ENCODE assay signal across 1 cellular context in genomic region chr6:41548098-41548840, GRCh38.
TF ChIP-seq lines count a peak whose summit lies in the region.

No MANE protein-coding gene starts in this region.

TF ChIP-seq in HepG2, 621 proteins besides CTCF, POLR2A, EP300 and RAD21 (continues in another document):
- TF ChIP-seq, protein P1, sequence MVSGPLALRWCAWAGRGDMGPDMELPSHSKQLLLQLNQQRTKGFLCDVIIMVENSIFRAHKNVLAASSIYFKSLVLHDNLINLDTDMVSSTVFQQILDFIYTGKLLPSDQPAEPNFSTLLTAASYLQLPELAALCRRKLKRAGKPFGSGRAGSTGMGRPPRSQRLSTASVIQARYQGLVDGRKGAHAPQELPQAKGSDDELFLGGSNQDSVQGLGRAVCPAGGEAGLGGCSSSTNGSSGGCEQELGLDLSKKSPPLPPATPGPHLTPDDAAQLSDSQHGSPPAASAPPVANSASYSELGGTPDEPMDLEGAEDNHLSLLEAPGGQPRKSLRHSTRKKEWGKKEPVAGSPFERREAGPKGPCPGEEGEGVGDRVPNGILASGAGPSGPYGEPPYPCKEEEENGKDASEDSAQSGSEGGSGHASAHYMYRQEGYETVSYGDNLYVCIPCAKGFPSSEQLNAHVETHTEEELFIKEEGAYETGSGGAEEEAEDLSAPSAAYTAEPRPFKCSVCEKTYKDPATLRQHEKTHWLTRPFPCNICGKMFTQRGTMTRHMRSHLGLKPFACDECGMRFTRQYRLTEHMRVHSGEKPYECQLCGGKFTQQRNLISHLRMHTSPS (CRISPR knock-in tag; IDR thresholded peaks at IDR 0.05; ENCODE audit: low read depth) = peak; percentile 94
- TF ChIP-seq NFE2L1 (CRISPR knock-in tag; IDR thresholded peaks at IDR 0.05; ENCODE audit: borderline replicate concordance) = no peak
- TF ChIP-seq ZFP37 (CRISPR knock-in tag; IDR thresholded peaks at IDR 0.05; ENCODE audit: borderline replicate concordance) = 0 out of 2 replicates have a peak, but pooled peaks have one; percentile 37
- TF ChIP-seq ELF4 (CRISPR knock-in tag; IDR thresholded peaks at IDR 0.05; ENCODE audit: borderline replicate concordance) = 0 out of 2 replicates have a peak, but pooled peaks have one; percentile 49
- peak; percentile 57; the same call in 1 of the 2 replicates for TF ChIP-seq KAT7 (CRISPR knock-in tag; IDR thresholded peaks at IDR 0.05; ENCODE audit: borderline replicate concordance)
- peak; percentile 16; the same call in 1 of the 2 replicates for TF ChIP-seq SRY (CRISPR knock-in tag; IDR thresholded peaks at IDR 0.05)
- TF ChIP-seq MXD3 (CRISPR knock-in tag; IDR thresholded peaks at IDR 0.05) = no peak
- peak; percentile 60; the same call in 1 of the 2 replicates for TF ChIP-seq ZFX (CRISPR knock-in tag; IDR thresholded peaks at IDR 0.05; ENCODE audit: low read depth)
- 0 out of 2 replicates have a peak, but pooled peaks have one; percentile 29 for TF ChIP-seq ZFP36L1 (CRISPR knock-in tag; IDR thresholded peaks at IDR 0.05)
- TF ChIP-seq SMYD3 (CRISPR knock-in tag; IDR thresholded peaks at IDR 0.05) = no peak
- peak; percentile 26 for TF ChIP-seq IKZF4 (CRISPR knock-in tag; IDR thresholded peaks at IDR 0.05; ENCODE audit: borderline replicate concordance, low read depth, not compliant biosample characterization)
- TF ChIP-seq, protein P2, sequence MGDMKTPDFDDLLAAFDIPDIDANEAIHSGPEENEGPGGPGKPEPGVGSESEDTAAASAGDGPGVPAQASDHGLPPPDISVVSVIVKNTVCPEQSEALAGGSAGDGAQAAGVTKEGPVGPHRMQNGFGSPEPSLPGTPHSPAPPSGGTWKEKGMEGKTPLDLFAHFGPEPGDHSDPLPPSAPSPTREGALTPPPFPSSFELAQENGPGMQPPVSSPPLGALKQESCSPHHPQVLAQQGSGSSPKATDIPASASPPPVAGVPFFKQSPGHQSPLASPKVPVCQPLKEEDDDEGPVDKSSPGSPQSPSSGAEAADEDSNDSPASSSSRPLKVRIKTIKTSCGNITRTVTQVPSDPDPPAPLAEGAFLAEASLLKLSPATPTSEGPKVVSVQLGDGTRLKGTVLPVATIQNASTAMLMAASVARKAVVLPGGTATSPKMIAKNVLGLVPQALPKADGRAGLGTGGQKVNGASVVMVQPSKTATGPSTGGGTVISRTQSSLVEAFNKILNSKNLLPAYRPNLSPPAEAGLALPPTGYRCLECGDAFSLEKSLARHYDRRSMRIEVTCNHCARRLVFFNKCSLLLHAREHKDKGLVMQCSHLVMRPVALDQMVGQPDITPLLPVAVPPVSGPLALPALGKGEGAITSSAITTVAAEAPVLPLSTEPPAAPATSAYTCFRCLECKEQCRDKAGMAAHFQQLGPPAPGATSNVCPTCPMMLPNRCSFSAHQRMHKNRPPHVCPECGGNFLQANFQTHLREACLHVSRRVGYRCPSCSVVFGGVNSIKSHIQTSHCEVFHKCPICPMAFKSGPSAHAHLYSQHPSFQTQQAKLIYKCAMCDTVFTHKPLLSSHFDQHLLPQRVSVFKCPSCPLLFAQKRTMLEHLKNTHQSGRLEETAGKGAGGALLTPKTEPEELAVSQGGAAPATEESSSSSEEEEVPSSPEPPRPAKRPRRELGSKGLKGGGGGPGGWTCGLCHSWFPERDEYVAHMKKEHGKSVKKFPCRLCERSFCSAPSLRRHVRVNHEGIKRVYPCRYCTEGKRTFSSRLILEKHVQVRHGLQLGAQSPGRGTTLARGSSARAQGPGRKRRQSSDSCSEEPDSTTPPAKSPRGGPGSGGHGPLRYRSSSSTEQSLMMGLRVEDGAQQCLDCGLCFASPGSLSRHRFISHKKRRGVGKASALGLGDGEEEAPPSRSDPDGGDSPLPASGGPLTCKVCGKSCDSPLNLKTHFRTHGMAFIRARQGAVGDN (CRISPR knock-in tag; IDR thresholded peaks at IDR 0.05) = peak; percentile 72
- TF ChIP-seq ZNF710 (CRISPR knock-in tag; IDR thresholded peaks at IDR 0.05; ENCODE audit: borderline replicate concordance) = peak; percentile 25; the same call in 1 of the 2 replicates
- TF ChIP-seq SP2 (CRISPR knock-in tag; IDR thresholded peaks at IDR 0.05) = 0 out of 2 replicates have a peak, but pooled peaks have one; percentile 2
- TF ChIP-seq YY1 (IDR thresholded peaks at IDR 0.05; ENCODE audit: insufficient read depth, insufficient replicate concordance, low read depth, low read length) = peak; percentile 53
- TF ChIP-seq ZNF546 (CRISPR knock-in tag; conservative IDR thresholded peaks at IDR 0.05) = 0 out of 2 replicates have a peak, but pooled peaks have one; percentile 43
- TF ChIP-seq HNF4G (IDR thresholded peaks at IDR 0.05; ENCODE audit: borderline replicate concordance, low read depth, low read length) = peak; percentile 31; the same call in 1 of the 2 replicates
- TF ChIP-seq HNF4G (CRISPR knock-in tag; IDR thresholded peaks at IDR 0.05; ENCODE audit: borderline replicate concordance, low read depth) = no peak
- TF ChIP-seq, protein P3, sequence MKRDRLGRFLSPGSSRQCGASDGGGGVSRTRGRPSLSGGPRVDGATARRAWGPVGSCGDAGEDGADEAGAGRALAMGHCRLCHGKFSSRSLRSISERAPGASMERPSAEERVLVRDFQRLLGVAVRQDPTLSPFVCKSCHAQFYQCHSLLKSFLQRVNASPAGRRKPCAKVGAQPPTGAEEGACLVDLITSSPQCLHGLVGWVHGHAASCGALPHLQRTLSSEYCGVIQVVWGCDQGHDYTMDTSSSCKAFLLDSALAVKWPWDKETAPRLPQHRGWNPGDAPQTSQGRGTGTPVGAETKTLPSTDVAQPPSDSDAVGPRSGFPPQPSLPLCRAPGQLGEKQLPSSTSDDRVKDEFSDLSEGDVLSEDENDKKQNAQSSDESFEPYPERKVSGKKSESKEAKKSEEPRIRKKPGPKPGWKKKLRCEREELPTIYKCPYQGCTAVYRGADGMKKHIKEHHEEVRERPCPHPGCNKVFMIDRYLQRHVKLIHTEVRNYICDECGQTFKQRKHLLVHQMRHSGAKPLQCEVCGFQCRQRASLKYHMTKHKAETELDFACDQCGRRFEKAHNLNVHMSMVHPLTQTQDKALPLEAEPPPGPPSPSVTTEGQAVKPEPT (CRISPR knock-in tag; IDR thresholded peaks at IDR 0.05; ENCODE audit: low read depth) = 0 out of 2 replicates have a peak, but pooled peaks have one; percentile 40
- no peak for TF ChIP-seq CBX5 (CRISPR knock-in tag; IDR thresholded peaks at IDR 0.05; ENCODE audit: borderline replicate concordance)
- peak; percentile 69; the same call in 1 of the 2 replicates for TF ChIP-seq ZC3H13 (CRISPR knock-in tag; IDR thresholded peaks at IDR 0.05)
- TF ChIP-seq HES4 (CRISPR knock-in tag; IDR thresholded peaks at IDR 0.05; ENCODE audit: borderline replicate concordance) = 0 out of 2 replicates have a peak, but pooled peaks have one; percentile 18
- TF ChIP-seq PHF21A (CRISPR knock-in tag; IDR thresholded peaks at IDR 0.05) = peak; percentile 42; the same call in 1 of the 2 replicates
- peak; percentile 80 for TF ChIP-seq AGO2 (optimal IDR thresholded peaks at IDR 0.05; ENCODE audit: low read depth, low read length)
- peak; percentile 67; the same call in 1 of the 2 replicates for TF ChIP-seq EED (CRISPR knock-in tag; IDR thresholded peaks at IDR 0.05)
- peak; percentile 61; the same call in 1 of the 2 replicates for TF ChIP-seq ZSCAN31 (CRISPR knock-in tag; IDR thresholded peaks at IDR 0.05; ENCODE audit: low read depth)
- 0 out of 2 replicates have a peak, but pooled peaks have one; percentile 33 for TF ChIP-seq ZNF317 (CRISPR knock-in tag; IDR thresholded peaks at IDR 0.05)
- peak; percentile 13; the same call in 1 of the 2 replicates for TF ChIP-seq PHF8 (CRISPR knock-in tag; IDR thresholded peaks at IDR 0.05)
- 0 out of 2 replicates have a peak, but pooled peaks have one; percentile 25 for TF ChIP-seq ESRRA (CRISPR knock-in tag; IDR thresholded peaks at IDR 0.05; ENCODE audit: low read depth)
- no peak for TF ChIP-seq ZNF574 (CRISPR knock-in tag; IDR thresholded peaks at IDR 0.05)
- no peak for TF ChIP-seq EHMT2 (IDR thresholded peaks at IDR 0.05; ENCODE audit: borderline replicate concordance, low read depth, low read length)
- TF ChIP-seq NBN (conservative IDR thresholded peaks at IDR 0.05) = no peak
- 0 out of 2 replicates have a peak, but pooled peaks have one; percentile 19 for TF ChIP-seq NFKB2 (CRISPR knock-in tag; IDR thresholded peaks at IDR 0.05; ENCODE audit: borderline replicate concordance)
- TF ChIP-seq ZNF556 (CRISPR knock-in tag; IDR thresholded peaks at IDR 0.05; ENCODE audit: borderline replicate concordance) = 0 out of 2 replicates have a peak, but pooled peaks have one; percentile 19
- 0 out of 2 replicates have a peak, but pooled peaks have one; percentile 44 for TF ChIP-seq ZSCAN29 (CRISPR knock-in tag; conservative IDR thresholded peaks at IDR 0.05)
- TF ChIP-seq, protein P4, sequence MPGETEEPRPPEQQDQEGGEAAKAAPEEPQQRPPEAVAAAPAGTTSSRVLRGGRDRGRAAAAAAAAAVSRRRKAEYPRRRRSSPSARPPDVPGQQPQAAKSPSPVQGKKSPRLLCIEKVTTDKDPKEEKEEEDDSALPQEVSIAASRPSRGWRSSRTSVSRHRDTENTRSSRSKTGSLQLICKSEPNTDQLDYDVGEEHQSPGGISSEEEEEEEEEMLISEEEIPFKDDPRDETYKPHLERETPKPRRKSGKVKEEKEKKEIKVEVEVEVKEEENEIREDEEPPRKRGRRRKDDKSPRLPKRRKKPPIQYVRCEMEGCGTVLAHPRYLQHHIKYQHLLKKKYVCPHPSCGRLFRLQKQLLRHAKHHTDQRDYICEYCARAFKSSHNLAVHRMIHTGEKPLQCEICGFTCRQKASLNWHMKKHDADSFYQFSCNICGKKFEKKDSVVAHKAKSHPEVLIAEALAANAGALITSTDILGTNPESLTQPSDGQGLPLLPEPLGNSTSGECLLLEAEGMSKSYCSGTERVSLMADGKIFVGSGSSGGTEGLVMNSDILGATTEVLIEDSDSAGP (CRISPR knock-in tag; IDR thresholded peaks at IDR 0.05; ENCODE audit: borderline replicate concordance) = peak; percentile 65; the same call in 1 of the 2 replicates
- TF ChIP-seq HIVEP1 (CRISPR knock-in tag; IDR thresholded peaks at IDR 0.05) = peak; percentile 63
- TF ChIP-seq, protein P5, sequence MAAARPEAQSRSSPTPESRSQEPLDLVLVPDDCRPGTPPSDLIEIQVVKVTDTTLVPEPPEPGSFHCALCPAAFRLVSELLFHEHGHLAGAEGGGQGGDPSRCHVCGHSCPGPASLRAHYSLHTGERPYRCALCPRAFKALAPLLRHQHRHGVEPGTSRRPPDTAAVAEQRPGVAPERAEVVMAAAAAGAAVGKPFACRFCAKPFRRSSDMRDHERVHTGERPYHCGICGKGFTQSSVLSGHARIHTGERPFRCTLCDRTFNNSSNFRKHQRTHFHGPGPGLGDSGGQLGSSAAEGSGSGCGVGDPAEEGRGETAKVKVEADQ (CRISPR knock-in tag; IDR thresholded peaks at IDR 0.05; ENCODE audit: borderline replicate concordance) = 0 out of 2 replicates have a peak, but pooled peaks have one; percentile 21
- TF ChIP-seq PATZ1 (CRISPR knock-in tag; IDR thresholded peaks at IDR 0.05) = peak; percentile 74
- TF ChIP-seq TBX2 (CRISPR knock-in tag; IDR thresholded peaks at IDR 0.05; ENCODE audit: borderline replicate concordance) = peak; percentile 26; the same call in 1 of the 2 replicates
